ENCODE assay signal across 27 cellular contexts in genomic region chrX:124226129-124226528, GRCh38.
A peak's percentile ranks its signal among the peaks of the same experiment; 100 is the strongest.
DNase-seq lines count a peak whose midpoint lies in the region; ATAC-seq and TF ChIP-seq lines count a peak whose summit lies in the region.
"Had no signal": no experiment of that assay in that cellular context is flagged by ENCODE, and none has a peak within 500 bp of the region (broad histone marks: within the 10 kb centered on the region; RNA-seq: fewer than 3 reads in every experiment).

No MANE protein-coding gene starts in this region.

- H3K27me3 Mint-ChIP-seq in natural killer cell treated with Interleukin-12 subunit alpha and Interleukin-12 subunit beta and Interleukin-15 and Interleukin-18, amount 100 ng/mL, for 72 hours: no peaks in the 10 kb centered on the region
- no peaks in the 10 kb centered on the region for H3K27me3 Mint-ChIP-seq in natural killer cell (ENCODE audit: low read depth in 2 of 2)
- H3K27me3 Mint-ChIP-seq in effector memory CD8-positive, alpha-beta T cell: no peaks in the 10 kb centered on the region
- H3K27me3 Mint-ChIP-seq: activated naive CD8-positive, alpha-beta T cell; B cell; T-helper 17 cell had no signal

- H3K4me3 Mint-ChIP-seq in natural killer cell treated with Interleukin-12 subunit alpha and Interleukin-12 subunit beta and Interleukin-15 and Interleukin-18, amount 100 ng/mL, for 72 hours: peak overlapping the region; percentile 58
- no peak overlapping the region for H3K4me3 Mint-ChIP-seq in natural killer cell
- peak overlapping the region; percentile 51 to 78 for H3K4me3 Mint-ChIP-seq in effector memory CD8-positive, alpha-beta T cell
- H3K4me3 Mint-ChIP-seq: activated naive CD8-positive, alpha-beta T cell; activated T-helper 1 cell treated with anti-CD3 and anti-CD28 coated beads, Interleukin-12 subunit alpha, Interleukin-12 subunit beta, Interleukin-2, Interleukin-4 antibody, amounts not matched to agents 30 ng/mL and 10 ng/mL and 1 ng/mL, durations not matched to agents 14 hours and 24 hours and 36 hours; B cell; H9; immature natural killer cell; T-helper 17 cell had no signal

- H3K4me1 ChIP-seq in vagina: no peaks in the 10 kb centered on the region
- no peaks in the 10 kb centered on the region for H3K4me1 ChIP-seq in psoas muscle
- H3K4me1 ChIP-seq: body of pancreas, colonic mucosa, lower lobe of right lung, SJSA1 had no signal

- DNase-seq in NK-92 treated with Interleukin-12 subunit alpha and Interleukin-12 subunit beta, amount 100 ng/mL, for 24 hours (lab: John Stamatoyannopoulos, UW): peak; percentile 21
- DNase-seq in NK-92 (lab: John Stamatoyannopoulos, UW; ENCODE audit: unreplicated experiment): no peak
- no peak for DNase-seq in natural killer cell treated with Interleukin-12 subunit alpha and Interleukin-12 subunit beta and Interleukin-15 and Interleukin-18, amount 100 ng/mL, for 72 hours (ENCODE audit: low spot score)
- DNase-seq in natural killer cell: no peak
- no peak for DNase-seq in effector memory CD8-positive, alpha-beta T cell
- DNase-seq in vagina (ENCODE audit: extremely low spot score in 2 of 2): no peak
- no peak for DNase-seq in psoas muscle
- DNase-seq: body of pancreas; colonic mucosa; H9; immature natural killer cell; lower lobe of right lung; NCI-H1417; NCI-H2171; NCI-H524 treated with DMSO at 0.1 percent for 48 hours; occipital lobe; retina; stimulated activated CD8-positive, alpha-beta memory T cell treated with anti-CD3 and anti-CD28 coated beads, Interleukin-4, amount 100 ng/mL, for 48 hours; substantia nigra; T-helper 17 cell had no signal

- H3K4me3 ChIP-seq in vagina: no peak overlapping the region
- H3K4me3 ChIP-seq in psoas muscle: no peak overlapping the region
- H3K4me3 ChIP-seq: body of pancreas, colonic mucosa, lower lobe of right lung, SJSA1 had no signal

- H3K9me3 Mint-ChIP-seq in natural killer cell treated with Interleukin-12 subunit alpha and Interleukin-12 subunit beta and Interleukin-15 and Interleukin-18, amount 100 ng/mL, for 72 hours: no peaks in the 10 kb centered on the region
- no peaks in the 10 kb centered on the region for H3K9me3 Mint-ChIP-seq in natural killer cell
- H3K9me3 Mint-ChIP-seq in effector memory CD8-positive, alpha-beta T cell: no peaks in the 10 kb centered on the region
- H3K9me3 Mint-ChIP-seq: activated T-helper 1 cell treated with anti-CD3 and anti-CD28 coated beads, Interleukin-12 subunit alpha, Interleukin-12 subunit beta, Interleukin-2, Interleukin-4 antibody, amounts not matched to agents 30 ng/mL and 10 ng/mL and 1 ng/mL, durations not matched to agents 14 hours and 24 hours and 36 hours; immature natural killer cell had no signal

- no peaks in the 10 kb centered on the region for H3K36me3 ChIP-seq in vagina
- H3K36me3 ChIP-seq in psoas muscle (ENCODE audit: insufficient read depth in 1 of 2, low read depth in 1 of 2): no peaks in the 10 kb centered on the region
- H3K36me3 ChIP-seq: colonic mucosa, lower lobe of right lung, SJSA1 had no signal

- H3K27me3 ChIP-seq in vagina: no peaks in the 10 kb centered on the region
- no peaks in the 10 kb centered on the region for H3K27me3 ChIP-seq in psoas muscle (ENCODE audit: insufficient read depth in 3 of 3, low read length in 2 of 3)
- H3K27me3 ChIP-seq: body of pancreas, colonic mucosa, SJSA1 had no signal

- ATAC-seq in natural killer cell treated with Interleukin-12 subunit alpha and Interleukin-12 subunit beta and Interleukin-15 and Interleukin-18, amount 100 ng/mL, for 72 hours: peak; percentile 52 to 84
- no peak for ATAC-seq in natural killer cell
- peak; percentile 56 for ATAC-seq in effector memory CD8-positive, alpha-beta T cell (replicated peaks)
- ATAC-seq in psoas muscle: no peak
- no peak for ATAC-seq in GM21528 (IDR thresholded peaks at IDR 0.05; ENCODE audit: low FRiP score, unreplicated experiment)
- ATAC-seq: body of pancreas, lower lobe of right lung, T-helper 17 cell had no signal

- peaks cover 28 to 38% of the 10 kb centered on the region in 2 donors for H3K4me1 Mint-ChIP-seq in natural killer cell treated with Interleukin-12 subunit alpha and Interleukin-12 subunit beta and Interleukin-15 and Interleukin-18, amount 100 ng/mL, for 72 hours (ENCODE audit: low read depth in 2 of 2)
- H3K4me1 Mint-ChIP-seq in natural killer cell: peaks cover 0 to 23% of the 10 kb centered on the region in 2 donors
- peaks cover 14 to 28% of the 10 kb centered on the region in 2 donors for H3K4me1 Mint-ChIP-seq in effector memory CD8-positive, alpha-beta T cell (ENCODE audit: low read depth in 2 of 2)
- H3K4me1 Mint-ChIP-seq: B cell had no signal

- H3K9me3 ChIP-seq in vagina (no peaks in the 10 kb centered on the region), psoas muscle (no peaks in the 10 kb centered on the region)
- H3K9me3 ChIP-seq: body of pancreas, colonic mucosa, lower lobe of right lung, SJSA1 had no signal

- H3K27ac ChIP-seq in vagina (no peak overlapping the region), psoas muscle (no peak overlapping the region)
- H3K27ac ChIP-seq: body of pancreas, colonic mucosa, KMS-11, lower lobe of right lung, SJSA1, VCaP had no signal

- peak overlapping the region; percentile 55 to 67 for H3K27ac Mint-ChIP-seq in natural killer cell treated with Interleukin-12 subunit alpha and Interleukin-12 subunit beta and Interleukin-15 and Interleukin-18, amount 100 ng/mL, for 72 hours
- H3K27ac Mint-ChIP-seq in natural killer cell: peak overlapping the region in 1 of 2 donors; percentile 58
- H3K27ac Mint-ChIP-seq in effector memory CD8-positive, alpha-beta T cell: peak overlapping the region; percentile 79 to 83
- H3K27ac Mint-ChIP-seq: activated naive CD8-positive, alpha-beta T cell; activated T-helper 1 cell treated with anti-CD3 and anti-CD28 coated beads, Interleukin-12 subunit alpha, Interleukin-12 subunit beta, Interleukin-2, Interleukin-4 antibody, amounts not matched to agents 30 ng/mL and 10 ng/mL and 1 ng/mL, durations not matched to agents 14 hours and 24 hours and 36 hours; B cell; H9; T-helper 17 cell had no signal

- no peaks in the 10 kb centered on the region for H3K36me3 Mint-ChIP-seq in natural killer cell treated with Interleukin-12 subunit alpha and Interleukin-12 subunit beta and Interleukin-15 and Interleukin-18, amount 100 ng/mL, for 72 hours
- H3K36me3 Mint-ChIP-seq in natural killer cell: no peaks in the 10 kb centered on the region
- H3K36me3 Mint-ChIP-seq in effector memory CD8-positive, alpha-beta T cell (ENCODE audit: insufficient read depth): peaks cover 4% of the 10 kb centered on the region
- H3K36me3 Mint-ChIP-seq: immature natural killer cell had no signal

- 62 to 83% (median 75%) methylated on average over 1 to 2 of the region's 2 CpGs for WGBS in psoas muscle, 3 donors

- intact Hi-C loops in natural killer cell (cut with micrococcal nuclease): no loop called here
- intact Hi-C loops in vagina (cut with DNase I): no loop called here
- intact Hi-C loops in psoas muscle (cut with DNase I): no loop called here

- TF ChIP-seq CTCF in natural killer cell (IDR thresholded peaks at IDR 0.05) (no peak), vagina (IDR thresholded peaks at IDR 0.05) (no peak), psoas muscle (IDR thresholded peaks at IDR 0.05) (no peak)

- TF ChIP-seq POLR2A in vagina (IDR thresholded peaks at IDR 0.05): no peak

Comparison
In these comparisons a context has a peak if more than half of its experiments do, and no peak if none do; other contexts are left out.
1. ATAC-seq: peak in natural killer cell treated with Interleukin-12 subunit alpha and Interleukin-12 subunit beta and Interleukin-15 and Interleukin-18, amount 100 ng/mL, for 72 hours (2 of 2) and effector memory CD8-positive, alpha-beta T cell (single experiment); none in natural killer cell (0 of 3), psoas muscle (0 of 4) and GM21528 (single experiment).